ENCODE assay signal across 1 cellular context in genomic region chr10:96092999-96093767, GRCh38.
TF ChIP-seq lines count a peak whose summit lies in the region.

No MANE protein-coding gene starts in this region.

TF ChIP-seq in HepG2, 621 proteins besides CTCF, POLR2A, EP300 and RAD21 (continued from another document and continues in another):
- no peak for TF ChIP-seq HDAC6 (IDR thresholded peaks at IDR 0.05; ENCODE audit: low read depth, low read length)
- TF ChIP-seq RBFOX2 (IDR thresholded peaks at IDR 0.05; ENCODE audit: low read depth, low read length), result no peak
- no peak for TF ChIP-seq MAFG (CRISPR knock-in tag; IDR thresholded peaks at IDR 0.05)
- no peak for TF ChIP-seq ARHGAP35 (CRISPR knock-in tag; IDR thresholded peaks at IDR 0.05; ENCODE audit: borderline replicate concordance)
- no peak for TF ChIP-seq ZFP36L2 (CRISPR knock-in tag; IDR thresholded peaks at IDR 0.05)
- no peak for TF ChIP-seq SMAD9 (CRISPR knock-in tag; IDR thresholded peaks at IDR 0.05)
- no peak for TF ChIP-seq ZBTB46 (CRISPR knock-in tag; IDR thresholded peaks at IDR 0.05; ENCODE audit: borderline replicate concordance)
- TF ChIP-seq, protein P1, sequence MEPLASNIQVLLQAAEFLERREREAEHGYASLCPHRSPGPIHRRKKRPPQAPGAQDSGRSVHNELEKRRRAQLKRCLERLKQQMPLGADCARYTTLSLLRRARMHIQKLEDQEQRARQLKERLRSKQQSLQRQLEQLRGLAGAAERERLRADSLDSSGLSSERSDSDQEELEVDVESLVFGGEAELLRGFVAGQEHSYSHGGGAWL (CRISPR knock-in tag; IDR thresholded peaks at IDR 0.05), result no peak
- TF ChIP-seq ZKSCAN5 (CRISPR knock-in tag; IDR thresholded peaks at IDR 0.05), result 0 out of 2 replicates have a peak, but pooled peaks have one; percentile 27
- TF ChIP-seq ZNF614 (CRISPR knock-in tag; IDR thresholded peaks at IDR 0.05; ENCODE audit: borderline replicate concordance), result no peak
- TF ChIP-seq, protein P2, sequence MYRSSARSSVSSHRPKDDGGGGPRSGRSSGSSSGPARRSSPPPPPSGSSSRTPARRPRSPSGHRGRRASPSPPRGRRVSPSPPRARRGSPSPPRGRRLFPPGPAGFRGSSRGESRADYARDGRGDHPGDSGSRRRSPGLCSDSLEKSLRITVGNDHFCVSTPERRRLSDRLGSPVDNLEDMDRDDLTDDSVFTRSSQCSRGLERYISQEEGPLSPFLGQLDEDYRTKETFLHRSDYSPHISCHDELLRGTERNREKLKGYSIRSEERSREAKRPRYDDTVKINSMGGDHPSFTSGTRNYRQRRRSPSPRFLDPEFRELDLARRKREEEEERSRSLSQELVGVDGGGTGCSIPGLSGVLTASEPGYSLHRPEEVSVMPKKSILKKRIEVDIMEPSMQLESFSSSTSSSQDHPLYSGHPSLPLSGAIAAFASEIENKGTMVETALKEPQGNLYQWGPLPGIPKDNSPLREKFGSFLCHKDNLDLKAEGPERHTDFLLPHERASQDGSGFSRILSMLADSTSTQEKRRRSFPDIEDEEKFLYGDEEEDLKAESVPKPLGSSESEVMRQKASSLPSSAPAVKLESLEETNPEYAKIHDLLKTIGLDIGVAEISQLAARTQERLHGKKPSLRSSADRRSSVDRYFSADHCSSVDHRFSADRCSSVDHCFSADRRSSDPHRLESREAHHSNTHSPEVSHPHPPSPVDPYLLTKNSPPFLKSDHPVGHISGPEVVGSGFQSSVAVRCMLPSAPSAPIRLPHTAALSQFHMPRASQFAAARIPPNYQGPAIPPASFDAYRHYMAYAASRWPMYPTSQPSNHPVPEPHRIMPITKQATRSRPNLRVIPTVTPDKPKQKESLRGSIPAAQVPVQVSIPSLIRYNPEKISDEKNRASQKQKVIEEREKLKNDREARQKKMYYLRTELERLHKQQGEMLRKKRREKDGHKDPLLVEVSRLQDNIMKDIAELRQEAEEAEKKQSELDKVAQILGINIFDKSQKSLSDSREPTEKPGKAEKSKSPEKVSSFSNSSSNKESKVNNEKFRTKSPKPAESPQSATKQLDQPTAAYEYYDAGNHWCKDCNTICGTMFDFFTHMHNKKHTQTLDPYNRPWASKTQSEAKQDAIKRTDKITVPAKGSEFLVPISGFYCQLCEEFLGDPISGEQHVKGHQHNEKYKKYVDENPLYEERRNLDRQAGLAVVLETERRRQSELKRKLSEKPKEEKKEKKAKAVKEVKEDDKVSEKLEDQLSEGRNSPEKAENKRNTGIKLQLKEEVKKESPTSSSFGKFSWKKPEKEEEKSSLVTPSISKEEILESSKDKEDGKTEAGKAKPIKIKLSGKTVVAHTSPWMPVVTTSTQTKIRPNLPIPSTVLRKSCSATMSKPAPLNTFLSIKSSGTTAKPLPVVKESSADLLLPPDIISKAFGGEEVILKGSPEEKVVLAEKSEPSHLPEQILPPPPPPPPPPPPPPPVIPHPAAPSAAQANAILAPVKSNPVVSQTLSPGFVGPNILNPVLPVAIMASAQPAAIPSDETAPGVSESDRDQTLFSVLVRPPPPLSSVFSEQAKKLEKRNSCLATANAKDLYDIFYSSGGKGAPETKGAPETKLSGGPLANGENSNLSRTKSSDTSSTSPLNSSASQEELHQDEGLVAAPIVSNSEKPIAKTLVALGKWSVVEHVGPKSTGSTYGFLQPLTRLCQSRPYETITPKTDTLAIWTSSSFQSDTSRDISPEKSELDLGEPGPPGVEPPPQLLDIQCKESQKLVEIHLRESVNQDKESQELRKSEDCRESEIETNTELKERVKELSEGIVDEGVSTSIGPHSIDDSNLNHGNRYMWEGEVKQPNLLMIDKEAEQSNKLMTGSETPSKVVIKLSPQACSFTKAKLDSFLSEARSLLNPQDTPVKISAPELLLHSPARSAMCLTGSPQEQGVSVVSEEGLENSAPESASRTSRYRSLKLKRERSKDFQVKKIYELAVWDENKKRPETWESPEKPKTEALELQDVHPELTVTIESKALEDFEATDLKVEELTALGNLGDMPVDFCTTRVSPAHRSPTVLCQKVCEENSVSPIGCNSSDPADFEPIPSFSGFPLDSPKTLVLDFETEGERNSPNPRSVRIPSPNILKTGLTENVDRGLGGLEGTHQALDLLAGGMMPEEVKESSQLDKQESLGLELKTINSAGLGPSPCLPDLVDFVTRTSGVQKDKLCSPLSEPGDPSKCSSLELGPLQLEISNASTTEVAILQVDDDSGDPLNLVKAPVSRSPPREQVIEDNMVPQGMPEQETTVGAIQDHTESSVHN (CRISPR knock-in tag; IDR thresholded peaks at IDR 0.05), result no peak
- no peak for TF ChIP-seq ZNF20 (CRISPR knock-in tag; IDR thresholded peaks at IDR 0.05)
- TF ChIP-seq ZNF563 (CRISPR knock-in tag; IDR thresholded peaks at IDR 0.05), result no peak
- no peak for TF ChIP-seq ZNF75D (CRISPR knock-in tag; IDR thresholded peaks at IDR 0.05; ENCODE audit: borderline replicate concordance)
- no peak for TF ChIP-seq KLF15 (CRISPR knock-in tag; IDR thresholded peaks at IDR 0.05; ENCODE audit: borderline replicate concordance)
- TF ChIP-seq GATAD2A (CRISPR knock-in tag; IDR thresholded peaks at IDR 0.05), result peak; percentile 72
- no peak for TF ChIP-seq GTF2F1 (IDR thresholded peaks at IDR 0.05; ENCODE audit: low read length)
- TF ChIP-seq AKAP8 (CRISPR knock-in tag; IDR thresholded peaks at IDR 0.05), result no peak
- TF ChIP-seq POLR2AphosphoS5 (IDR thresholded peaks at IDR 0.05; ENCODE audit: low read depth, low read length), result 0 out of 2 replicates have a peak, but pooled peaks have one; percentile 16
- no peak for TF ChIP-seq ATAD3A (CRISPR knock-in tag; IDR thresholded peaks at IDR 0.05)
- TF ChIP-seq ZNF556 (CRISPR knock-in tag; IDR thresholded peaks at IDR 0.05; ENCODE audit: borderline replicate concordance), result no peak
- TF ChIP-seq, protein P3, sequence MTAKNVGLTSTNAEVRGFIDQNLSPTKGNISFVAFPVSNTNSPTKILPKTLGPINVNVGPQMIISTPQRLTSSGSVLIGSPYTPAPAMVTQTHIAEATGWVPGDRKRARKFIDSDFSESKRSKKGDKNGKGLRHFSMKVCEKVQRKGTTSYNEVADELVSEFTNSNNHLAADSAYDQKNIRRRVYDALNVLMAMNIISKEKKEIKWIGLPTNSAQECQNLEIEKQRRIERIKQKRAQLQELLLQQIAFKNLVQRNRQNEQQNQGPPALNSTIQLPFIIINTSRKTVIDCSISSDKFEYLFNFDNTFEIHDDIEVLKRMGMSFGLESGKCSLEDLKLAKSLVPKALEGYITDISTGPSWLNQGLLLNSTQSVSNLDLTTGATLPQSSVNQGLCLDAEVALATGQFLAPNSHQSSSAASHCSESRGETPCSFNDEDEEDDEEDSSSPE (CRISPR knock-in tag; IDR thresholded peaks at IDR 0.05), result 0 out of 2 replicates have a peak, but pooled peaks have one; percentile 6
- no peak for TF ChIP-seq RNF219 (CRISPR knock-in tag; IDR thresholded peaks at IDR 0.05)
- TF ChIP-seq ZNF335 (CRISPR knock-in tag; IDR thresholded peaks at IDR 0.05), result no peak
- no peak for TF ChIP-seq DR1 (CRISPR knock-in tag; IDR thresholded peaks at IDR 0.05)
- TF ChIP-seq ZNF782 (CRISPR knock-in tag; IDR thresholded peaks at IDR 0.05; ENCODE audit: borderline replicate concordance), result no peak
- 0 out of 2 replicates have a peak, but pooled peaks have one; percentile 50 for TF ChIP-seq ZNF430 (CRISPR knock-in tag; IDR thresholded peaks at IDR 0.05)
- TF ChIP-seq BCL6 (CRISPR knock-in tag; IDR thresholded peaks at IDR 0.05), result peak; percentile 70
- TF ChIP-seq, protein P4, sequence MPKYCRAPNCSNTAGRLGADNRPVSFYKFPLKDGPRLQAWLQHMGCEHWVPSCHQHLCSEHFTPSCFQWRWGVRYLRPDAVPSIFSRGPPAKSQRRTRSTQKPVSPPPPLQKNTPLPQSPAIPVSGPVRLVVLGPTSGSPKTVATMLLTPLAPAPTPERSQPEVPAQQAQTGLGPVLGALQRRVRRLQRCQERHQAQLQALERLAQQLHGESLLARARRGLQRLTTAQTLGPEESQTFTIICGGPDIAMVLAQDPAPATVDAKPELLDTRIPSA (CRISPR knock-in tag; IDR thresholded peaks at IDR 0.05; ENCODE audit: borderline replicate concordance), result no peak
- no peak for TF ChIP-seq MYC (CRISPR knock-in tag; IDR thresholded peaks at IDR 0.05; ENCODE audit: borderline replicate concordance)
- peak; percentile 50; the same call in 1 of the 2 replicates for TF ChIP-seq ZNF317 (CRISPR knock-in tag; IDR thresholded peaks at IDR 0.05)
- TF ChIP-seq ZNF292 (CRISPR knock-in tag; IDR thresholded peaks at IDR 0.05; ENCODE audit: borderline replicate concordance, low read depth), result peak; percentile 50; the same call in 1 of the 2 replicates
- TF ChIP-seq SALL2 (CRISPR knock-in tag; IDR thresholded peaks at IDR 0.05), result no peak
- no peak for TF ChIP-seq ARID2 (CRISPR knock-in tag; IDR thresholded peaks at IDR 0.05; ENCODE audit: borderline replicate concordance)
- no peak for TF ChIP-seq SSRP1 (CRISPR knock-in tag; IDR thresholded peaks at IDR 0.05)
- peak; percentile 55 for TF ChIP-seq SAP130 (CRISPR knock-in tag; IDR thresholded peaks at IDR 0.05; ENCODE audit: low read depth)
- TF ChIP-seq TBX2 (CRISPR knock-in tag; IDR thresholded peaks at IDR 0.05; ENCODE audit: borderline replicate concordance), result no peak
- 0 out of 2 replicates have a peak, but pooled peaks have one; percentile 19 for TF ChIP-seq ZNF558 (CRISPR knock-in tag; IDR thresholded peaks at IDR 0.05; ENCODE audit: borderline replicate concordance)
- TF ChIP-seq, protein P5, sequence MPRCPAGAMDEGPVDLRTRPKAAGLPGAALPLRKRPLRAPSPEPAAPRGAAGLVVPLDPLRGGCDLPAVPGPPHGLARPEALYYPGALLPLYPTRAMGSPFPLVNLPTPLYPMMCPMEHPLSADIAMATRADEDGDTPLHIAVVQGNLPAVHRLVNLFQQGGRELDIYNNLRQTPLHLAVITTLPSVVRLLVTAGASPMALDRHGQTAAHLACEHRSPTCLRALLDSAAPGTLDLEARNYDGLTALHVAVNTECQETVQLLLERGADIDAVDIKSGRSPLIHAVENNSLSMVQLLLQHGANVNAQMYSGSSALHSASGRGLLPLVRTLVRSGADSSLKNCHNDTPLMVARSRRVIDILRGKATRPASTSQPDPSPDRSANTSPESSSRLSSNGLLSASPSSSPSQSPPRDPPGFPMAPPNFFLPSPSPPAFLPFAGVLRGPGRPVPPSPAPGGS (CRISPR knock-in tag; IDR thresholded peaks at IDR 0.05), result no peak
- peak; percentile 28; the same call in 1 of the 2 replicates for TF ChIP-seq THAP11 (CRISPR knock-in tag; IDR thresholded peaks at IDR 0.05)
- no peak for TF ChIP-seq ARID3A (IDR thresholded peaks at IDR 0.05; ENCODE audit: low read depth, low read length)
- TF ChIP-seq FOXA3 (CRISPR knock-in tag; IDR thresholded peaks at IDR 0.05), result peak; percentile 59; the same call in 1 of the 2 replicates
- no peak for TF ChIP-seq ZNF572 (CRISPR knock-in tag; IDR thresholded peaks at IDR 0.05)
- no peak for TF ChIP-seq SIN3A (IDR thresholded peaks at IDR 0.05; ENCODE audit: borderline replicate concordance, low read depth, low read length)
- peak; percentile 50 for TF ChIP-seq YY1 (IDR thresholded peaks at IDR 0.05; ENCODE audit: insufficient read depth, insufficient replicate concordance, low read depth, low read length)
- TF ChIP-seq SRF (IDR thresholded peaks at IDR 0.05; ENCODE audit: low read depth, low read length), result no peak
- TF ChIP-seq IRX3 (CRISPR knock-in tag; IDR thresholded peaks at IDR 0.05; ENCODE audit: borderline replicate concordance, low read depth), result no peak
- TF ChIP-seq ZNF138 (CRISPR knock-in tag; IDR thresholded peaks at IDR 0.05; ENCODE audit: low read depth), result no peak
- no peak for TF ChIP-seq CENPX (CRISPR knock-in tag; IDR thresholded peaks at IDR 0.05)
- TF ChIP-seq NFYB (CRISPR knock-in tag; IDR thresholded peaks at IDR 0.05), result no peak
- no peak; the same call in 1 of the 2 replicates for TF ChIP-seq ZSCAN25 (CRISPR knock-in tag; IDR thresholded peaks at IDR 0.05)
- TF ChIP-seq DNMT3B (CRISPR knock-in tag; conservative IDR thresholded peaks at IDR 0.05), result no peak
